1 cellular context compared by ENCODE assay signal in genomic region chr16:50468749-50469078, GRCh38.
A peak's percentile ranks its signal among the peaks of the same experiment; 100 is the strongest.
TF ChIP-seq lines count a peak whose summit lies in the region.

No MANE protein-coding gene starts in this region.

TF ChIP-seq in HepG2, 621 proteins besides CTCF, POLR2A, EP300 and RAD21 (continued from another document):
- no peak for TF ChIP-seq MAF1 (CRISPR knock-in tag; IDR thresholded peaks at IDR 0.05; ENCODE audit: borderline replicate concordance)
- TF ChIP-seq FOXC1 (CRISPR knock-in tag; IDR thresholded peaks at IDR 0.05; ENCODE audit: borderline replicate concordance): 0 out of 2 replicates have a peak, but pooled peaks have one; percentile 9
- TF ChIP-seq ZBTB34 (CRISPR knock-in tag; IDR thresholded peaks at IDR 0.05): 0 out of 2 replicates have a peak, but pooled peaks have one; percentile 16
- TF ChIP-seq POLR2G (IDR thresholded peaks at IDR 0.05; ENCODE audit: low read depth, low read length): no peak; the same call in 1 of the 2 replicates
